21 cellular contexts compared by ENCODE assay signal in genomic region chr4:98285676-98286075, GRCh38.
"Had no signal": no experiment of that assay in that cellular context is flagged by ENCODE, and none has a peak within 500 bp of the region (broad histone marks: within the 10 kb centered on the region; RNA-seq: fewer than 3 reads in every experiment).

No MANE protein-coding gene starts in this region.

- H3K27ac ChIP-seq: colonic mucosa, heart left ventricle, neutrophil, right atrium auricular region, sigmoid colon, skin epidermis, stomach, thoracic aorta, transverse colon had no signal

- H3K27me3 Mint-ChIP-seq: naive B cell had no signal

- ATAC-seq: heart left ventricle had no signal

- DNase-seq: colonic mucosa; dermis blood vessel endothelial cell; endodermal cell; foreskin melanocyte; heart left ventricle; hippocampal formation; kidney glomerular epithelial cell; mesendoderm; naive B cell; nephron progenitor cell; sigmoid colon; stimulated activated CD4-positive, alpha-beta T cell treated with anti-CD3 and anti-CD28 coated beads, Interleukin-12 subunit alpha, Interleukin-12 subunit beta, amount 100 ng/mL, for 4 hours; stimulated activated naive CD4-positive, alpha-beta T cell; stomach; substantia nigra; transverse colon had no signal

- H3K36me3 Mint-ChIP-seq: naive B cell had no signal

- H3K9me3 ChIP-seq: colonic mucosa, neutrophil, right atrium auricular region, sigmoid colon, stomach, thoracic aorta, transverse colon had no signal

- H3K27ac Mint-ChIP-seq: endodermal cell, nephron progenitor cell had no signal

- H3K4me1 ChIP-seq: colonic mucosa had no signal

- FAIRE-seq: urothelium cell line had no signal

- H3K4me3 ChIP-seq: colonic mucosa, heart left ventricle, right atrium auricular region, sigmoid colon, skin epidermis, stomach, thoracic aorta, transverse colon had no signal

- H3K4me3 Mint-ChIP-seq: endodermal cell, nephron progenitor cell had no signal

- H3K27me3 ChIP-seq: colonic mucosa, heart left ventricle, neutrophil, right atrium auricular region, sigmoid colon, stomach, transverse colon had no signal

- H3K36me3 ChIP-seq: colonic mucosa, heart left ventricle, neutrophil, right atrium auricular region, sigmoid colon, stomach, thoracic aorta, transverse colon had no signal
